17 cellular contexts compared by ENCODE assay signal in the genomic region with DNA sequence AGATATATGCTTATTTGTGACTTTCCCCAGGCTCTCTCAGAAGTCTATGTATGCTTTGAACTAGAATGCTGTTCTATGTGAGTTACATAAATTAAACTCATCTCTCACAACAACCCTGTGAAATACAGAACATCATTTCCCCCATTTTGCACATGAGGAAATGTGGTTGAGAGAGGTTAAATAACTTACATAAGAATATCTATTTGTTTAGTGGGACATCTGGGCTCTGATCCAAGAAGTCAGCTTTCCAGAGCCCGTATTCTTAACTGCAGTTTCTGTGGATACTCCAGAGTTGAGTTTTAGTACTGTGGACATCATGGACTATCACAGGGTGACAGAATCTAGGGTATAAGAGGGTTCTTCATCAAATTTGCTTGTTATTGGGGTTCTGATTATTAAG.
DNase-seq lines count a peak whose midpoint lies in the region; ATAC-seq and TF ChIP-seq lines count a peak whose summit lies in the region.
"Had no signal": no experiment of that assay in that cellular context is flagged by ENCODE, and none has a peak within 500 bp of the region (broad histone marks: within the 10 kb centered on the region; RNA-seq: fewer than 3 reads in every experiment).

No MANE protein-coding gene starts in this region.

- no peaks in the 10 kb centered on the region for H3K36me3 ChIP-seq in brain microvascular endothelial cell (replicated peaks)
- H3K36me3 ChIP-seq: HAP-1, ovary had no signal

- TF ChIP-seq CTCF in brain microvascular endothelial cell (IDR thresholded peaks at IDR 0.05; ENCODE audit: low read depth, low read length, missing control alignments) (no peak), CD14-positive monocyte (IDR thresholded peaks at IDR 0.05) (no peak)

- H3K36me3 Mint-ChIP-seq in CD14-positive monocyte: no peaks in the 10 kb centered on the region

- H3K27ac ChIP-seq in brain microvascular endothelial cell: no peak overlapping the region
- H3K27ac ChIP-seq: body of pancreas, ovary had no signal

- H3K27me3 ChIP-seq in brain microvascular endothelial cell (replicated peaks): no peaks in the 10 kb centered on the region
- H3K27me3 ChIP-seq: body of pancreas, ovary had no signal

- in situ Hi-C loops in brain microvascular endothelial cell (cut with HindIII; ENCODE audit: low pct_ligation_motif_present, low sequenced_read_pairs): no loop called here

- peak; percentile 54 for DNase-seq in EH (ENCODE audit: low read depth)
- DNase-seq in NCI-H2029 treated with DMSO at 0.1 percent for 48 hours (lab: John Stamatoyannopoulos, UW): peak; percentile 96
- peak; percentile 51 for DNase-seq in brain microvascular endothelial cell
- no peak for DNase-seq in left colon
- no peak for DNase-seq in superior temporal gyrus (ENCODE audit: extremely low spot score)
- DNase-seq in CD14-positive monocyte (ENCODE audit: low spot score): no peak
- DNase-seq in NCI-H226: no peak
- DNase-seq: activated CD8-positive, alpha-beta T cell treated with anti-CD3 and anti-CD28 coated beads, Interleukin-2, amount 10 ng/mL, durations not matched to agents 7 days and 5 days; body of pancreas; DND-41; effector memory CD4-positive, alpha-beta T cell; ovary had no signal

- intact Hi-C loops in left colon (cut with DNase I, micrococcal nuclease) (no loop called here), CD14-positive monocyte (cut with micrococcal nuclease) (no loop called here)

- H3K4me3 Mint-ChIP-seq in CD14-positive monocyte: no peak overlapping the region
- H3K4me3 Mint-ChIP-seq: activated CD8-positive, alpha-beta T cell treated with anti-CD3 and anti-CD28 coated beads, Interleukin-2, amount 10 ng/mL, durations not matched to agents 7 days and 5 days; B cell had no signal

- no peaks in the 10 kb centered on the region for H3K4me1 Mint-ChIP-seq in CD14-positive monocyte
- H3K4me1 Mint-ChIP-seq: B cell had no signal

- peaks cover 0 to 2% (median 0%) of the 10 kb centered on the region in 3 donors for H3K27me3 Mint-ChIP-seq in CD14-positive monocyte (ENCODE audit: low read depth in 3 of 3)
- H3K27me3 Mint-ChIP-seq: B cell had no signal

- peaks cover 0 to 1% (median 0%) of the 10 kb centered on the region in 7 donors for H3K9me3 Mint-ChIP-seq in CD14-positive monocyte
- H3K9me3 Mint-ChIP-seq: activated T-helper 2 cell treated with anti-CD3 and anti-CD28 coated beads, Interferon-gamma antibody, Interleukin-2, Interleukin-4, amounts not matched to agents 10 μg/mL and 5 μg/mL and 100 μg/mL, durations not matched to agents 14 hours and 24 hours and 36 hours had no signal

- peak overlapping the region in 1 of 7 donors; percentile 12 for H3K27ac Mint-ChIP-seq in CD14-positive monocyte
- H3K27ac Mint-ChIP-seq: activated CD8-positive, alpha-beta T cell treated with anti-CD3 and anti-CD28 coated beads, Interleukin-2, amount 10 ng/mL, durations not matched to agents 7 days and 5 days; activated T-helper 2 cell treated with anti-CD3 and anti-CD28 coated beads, Interferon-gamma antibody, Interleukin-2, Interleukin-4, amounts not matched to agents 10 μg/mL and 5 μg/mL and 100 μg/mL, durations not matched to agents 14 hours and 24 hours and 36 hours; B cell had no signal

- peak; percentile 27 for ATAC-seq in left colon
- ATAC-seq in HG03097 (IDR thresholded peaks at IDR 0.05; ENCODE audit: low FRiP score, unreplicated experiment): no peak
- ATAC-seq: activated CD8-positive, alpha-beta T cell treated with anti-CD3 and anti-CD28 coated beads, Interleukin-2, amount 10 ng/mL, durations not matched to agents 7 days and 5 days; body of pancreas; mucosa of descending colon had no signal

- no peak overlapping the region for H3K4me3 ChIP-seq in brain microvascular endothelial cell (ENCODE audit: low read depth, low read length)
- H3K4me3 ChIP-seq: body of pancreas, HAP-1, mucosa of descending colon, ovary had no signal

Comparison
In these comparisons a context has a peak if more than half of its experiments do, and no peak if none do; other contexts are left out.
1. DNase-seq: peak in EH (single experiment), NCI-H2029 treated with DMSO at 0.1 percent for 48 hours (single experiment) and brain microvascular endothelial cell (single experiment); none in left colon (0 of 2), superior temporal gyrus (single experiment), CD14-positive monocyte (single experiment) and NCI-H226 (single experiment).